Comparison of ENCODE assay signal across 1 cellular context in the genomic region with DNA sequence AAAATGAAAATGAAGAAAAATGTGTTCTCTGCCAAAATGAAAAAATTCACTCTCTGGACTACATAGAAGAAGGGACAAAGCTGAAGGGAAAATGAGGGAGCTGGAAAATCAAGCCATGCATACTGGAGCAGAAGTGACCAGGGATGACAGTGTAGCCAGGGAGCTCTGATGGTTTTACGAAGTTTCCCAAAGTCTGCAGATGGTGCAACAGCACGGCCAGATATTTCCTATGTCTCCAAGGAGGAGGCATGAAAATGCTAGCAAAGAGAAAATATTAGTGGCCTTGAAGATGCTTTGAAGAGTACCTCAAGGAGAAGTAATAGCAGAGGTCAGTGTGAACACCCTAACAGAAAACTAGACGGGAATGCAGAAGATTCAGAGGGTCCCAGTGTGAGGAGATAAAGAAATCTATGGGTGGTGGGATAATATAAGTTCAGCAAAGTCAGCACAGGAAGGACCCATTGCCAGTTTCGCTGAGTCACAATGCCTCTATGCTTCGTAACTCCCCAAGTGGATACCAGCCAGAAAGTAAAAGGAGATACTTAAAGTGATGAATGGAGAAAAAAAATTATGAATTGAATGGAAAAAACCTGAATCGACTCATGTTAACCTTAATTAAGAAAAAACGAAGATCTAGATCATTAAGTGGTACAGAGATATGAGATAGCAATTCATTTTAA.
TF ChIP-seq lines count a peak whose summit lies in the region.

No MANE protein-coding gene starts in this region.

TF ChIP-seq in SK-N-SH, 30 proteins besides CTCF, POLR2A, EP300 and RAD21 (continued from another document):
- TF ChIP-seq REST (IDR thresholded peaks at IDR 0.05; ENCODE audit: low read depth, low read length), result no peak
- TF ChIP-seq, protein P1, sequence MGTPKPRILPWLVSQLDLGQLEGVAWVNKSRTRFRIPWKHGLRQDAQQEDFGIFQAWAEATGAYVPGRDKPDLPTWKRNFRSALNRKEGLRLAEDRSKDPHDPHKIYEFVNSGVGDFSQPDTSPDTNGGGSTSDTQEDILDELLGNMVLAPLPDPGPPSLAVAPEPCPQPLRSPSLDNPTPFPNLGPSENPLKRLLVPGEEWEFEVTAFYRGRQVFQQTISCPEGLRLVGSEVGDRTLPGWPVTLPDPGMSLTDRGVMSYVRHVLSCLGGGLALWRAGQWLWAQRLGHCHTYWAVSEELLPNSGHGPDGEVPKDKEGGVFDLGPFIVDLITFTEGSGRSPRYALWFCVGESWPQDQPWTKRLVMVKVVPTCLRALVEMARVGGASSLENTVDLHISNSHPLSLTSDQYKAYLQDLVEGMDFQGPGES (IDR thresholded peaks at IDR 0.05; ENCODE audit: low read depth, low read length), result no peak
